ENCODE assay signal across 17 cellular contexts in the genomic region with DNA sequence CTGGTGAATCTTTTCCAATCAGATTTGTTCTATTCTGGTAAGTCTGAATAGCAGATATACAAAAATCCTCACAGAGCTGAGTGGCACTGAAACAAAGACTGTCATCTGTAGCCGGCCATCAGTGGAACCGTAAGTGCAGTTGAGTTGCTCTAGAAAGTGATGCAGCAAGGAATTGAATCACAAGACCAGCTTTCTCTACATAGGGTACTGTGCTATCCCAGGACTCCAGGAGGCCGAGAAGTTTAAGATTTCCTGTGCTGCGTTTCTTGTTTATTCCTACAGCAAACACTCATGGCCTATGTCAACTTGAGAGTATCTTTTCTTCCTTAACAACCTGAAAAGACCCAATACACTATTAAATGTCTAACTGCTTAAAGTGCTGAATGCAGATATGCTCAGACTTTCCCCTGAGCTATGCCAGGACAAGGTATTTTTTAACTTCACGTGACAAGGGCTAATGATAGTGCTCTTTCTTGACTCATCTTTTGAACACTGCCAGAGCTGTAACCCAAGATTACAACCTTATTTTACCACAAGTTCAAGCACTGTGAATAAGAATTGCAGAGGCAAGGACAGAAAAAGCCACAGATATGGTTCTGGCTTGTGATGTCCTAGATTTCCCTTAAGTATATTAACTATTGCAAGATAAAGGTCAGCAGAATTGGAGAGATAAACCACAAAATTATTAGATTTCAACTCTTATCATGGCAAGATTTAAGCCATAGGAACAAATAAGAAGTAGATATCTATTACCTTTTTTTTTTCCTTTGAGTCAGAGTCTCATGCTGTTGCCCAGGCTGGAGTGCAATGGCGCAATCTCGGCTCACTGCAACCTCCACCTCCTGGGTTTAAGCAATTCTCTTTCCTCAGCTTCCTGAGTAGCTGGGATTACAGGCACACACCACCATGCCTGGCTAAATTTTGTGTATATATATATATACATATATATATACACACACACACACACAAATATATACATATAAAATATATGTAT.
DNase-seq lines count a peak whose midpoint lies in the region; ATAC-seq and TF ChIP-seq lines count a peak whose summit lies in the region.
"Had no signal": no experiment of that assay in that cellular context is flagged by ENCODE, and none has a peak within 500 bp of the region (broad histone marks: within the 10 kb centered on the region; RNA-seq: fewer than 3 reads in every experiment).

No MANE protein-coding gene starts in this region.

- CTCF ChIA-PET in MCF 10A (lab: Yijun Ruan, JAX), result interaction anchor here (0.7 kb wide), 2 partner anchors 14 to 313 kb away, joined by 3 read pairs; no protein-coding TSS in a partner anchor

- no peak for TF ChIP-seq POLR2A in breast epithelium (IDR thresholded peaks at IDR 0.05)
- TF ChIP-seq POLR2A in uterus (IDR thresholded peaks at IDR 0.05), result no peak

- in situ Hi-C loops in astrocyte of the spinal cord (cut with HindIII; ENCODE audit: low sequenced_read_pairs), result no loop called here

- no peak for ATAC-seq in HG03095 (IDR thresholded peaks at IDR 0.05; ENCODE audit: unreplicated experiment)
- ATAC-seq: activated T-cell treated with anti-CD3 and anti-CD28 coated beads, Interleukin-2, amount 50 U/mL, for 4 hours; Right ventricle myocardium inferior had no signal

- H3K4me3 Mint-ChIP-seq in MCF 10A (ENCODE audit: unreplicated experiment), result no peak overlapping the region
- H3K4me3 Mint-ChIP-seq: activated CD4-positive, alpha-beta T cell treated with anti-CD3 and anti-CD28 coated beads, Interleukin-2, amount 10 ng/mL, durations not matched to agents 7 days and 5 days; activated T-cell treated with anti-CD3 and anti-CD28 coated beads, Interleukin-2, amount 50 U/mL, for 4 hours; neural crest cell; stimulated activated naive CD8-positive, alpha-beta T cell treated with anti-CD3 and anti-CD28 coated beads, Interleukin-15, Interleukin-2, amounts not matched to agents 100 ng/mL and 50 ng/mL, for 24 hours had no signal

- H3K27ac ChIP-seq in breast epithelium (no peak overlapping the region), hepatocyte (peak overlapping the region; percentile 50), uterus (peak overlapping the region; percentile 12 to 27)

- no peak overlapping the region for H3K4me2 ChIP-seq in hepatocyte

- H2AFZ ChIP-seq in hepatocyte, result no peak overlapping the region

- POLR2A ChIA-PET in MCF 10A (lab: Yijun Ruan, JAX), result interaction anchor here (0.6 to 2.1 kb wide), 6 partner anchors 11 to 91 kb away, joined by 3 to 6 read pairs (median 3); no protein-coding TSS in a partner anchor

- no peaks in the 10 kb centered on the region for H3K9me3 Mint-ChIP-seq in MCF 10A (ENCODE audit: unreplicated experiment)
- H3K9me3 Mint-ChIP-seq: activated T-cell treated with anti-CD3 and anti-CD28 coated beads, Interleukin-2, amount 50 U/mL, for 4 hours; neural crest cell; stimulated activated naive CD8-positive, alpha-beta T cell treated with anti-CD3 and anti-CD28 coated beads, Interleukin-15, Interleukin-2, amounts not matched to agents 100 ng/mL and 50 ng/mL, for 24 hours had no signal

- H4K20me1 ChIP-seq in hepatocyte (ENCODE audit: insufficient read depth, poor library complexity, severe bottlenecking), result no peaks in the 10 kb centered on the region

- no peaks in the 10 kb centered on the region for H3K27me3 ChIP-seq in breast epithelium
- no peaks in the 10 kb centered on the region for H3K27me3 ChIP-seq in hepatocyte
- no peaks in the 10 kb centered on the region for H3K27me3 ChIP-seq in uterus
- H3K27me3 ChIP-seq: MG63 had no signal

- H3K9me2 ChIP-seq in hepatocyte (replicated peaks; ENCODE audit: insufficient read depth), result no peaks in the 10 kb centered on the region

- H3K27me3 Mint-ChIP-seq in MCF 10A (ENCODE audit: insufficient read depth, unreplicated experiment), result no peaks in the 10 kb centered on the region
- H3K27me3 Mint-ChIP-seq: activated CD4-positive, alpha-beta T cell treated with anti-CD3 and anti-CD28 coated beads, Interleukin-2, amount 10 ng/mL, durations not matched to agents 7 days and 5 days; stimulated activated naive CD8-positive, alpha-beta T cell treated with anti-CD3 and anti-CD28 coated beads, Interleukin-15, Interleukin-2, amounts not matched to agents 100 ng/mL and 50 ng/mL, for 24 hours had no signal

- WGBS in hepatocyte (ENCODE audit: low lambda C conversion rate, missing lambda C conversion rate), result 44% methylated on average over 7 of the region's 7 CpGs

- peaks cover 26% of the 10 kb centered on the region for H3K4me1 Mint-ChIP-seq in MCF 10A (ENCODE audit: insufficient read depth, unreplicated experiment)
- H3K4me1 Mint-ChIP-seq: neural crest cell had no signal

- TF ChIP-seq CTCF in MCF 10A (IDR thresholded peaks at IDR 0.05; ENCODE audit: unreplicated experiment) (no peak), breast epithelium (IDR thresholded peaks at IDR 0.05) (no peak), astrocyte of the spinal cord (IDR thresholded peaks at IDR 0.05; ENCODE audit: low read depth, low read length) (no peak), hepatocyte (IDR thresholded peaks at IDR 0.05; ENCODE audit: poor library complexity) (no peak), uterus (IDR thresholded peaks at IDR 0.05) (no peak), GM10266 (IDR thresholded peaks at IDR 0.05; ENCODE audit: control insufficient read depth, insufficient read depth, low read depth, missing control alignments) (no peak)

- no TSS peak for BruUV-seq in MCF 10A (replicated peaks; lab: Mats Ljungman, UMichigan)

- H3K36me3 ChIP-seq in breast epithelium (no peaks in the 10 kb centered on the region), hepatocyte (replicated peaks; ENCODE audit: insufficient read depth, low read depth) (no peaks in the 10 kb centered on the region), uterus (no peaks in the 10 kb centered on the region)
- H3K36me3 ChIP-seq: MG63 had no signal

- peak; percentile 28 for DNase-seq in MCF 10A (ENCODE audit: unreplicated experiment)
- no peak for DNase-seq in breast epithelium (ENCODE audit: low spot score in 2 of 2)
- peak; percentile 68 for DNase-seq in astrocyte of the spinal cord (ENCODE audit: low read depth, low spot score)
- peak; percentile 7 for DNase-seq in hepatocyte (ENCODE audit: low spot score)
- DNase-seq in uterus, result no peak
- no peak for DNase-seq in GM19238 (ENCODE audit: insufficient read length, low spot score)
- DNase-seq in GM10266 (ENCODE audit: extremely low spot score), result no peak
- DNase-seq: activated CD4-positive, alpha-beta T cell treated with anti-CD3 and anti-CD28 coated beads, Interleukin-2, amount 10 ng/mL, durations not matched to agents 7 days and 5 days; activated T-cell treated with anti-CD3 and anti-CD28 coated beads, Interleukin-2, amount 50 U/mL, for 4 hours; anterior cingulate cortex; MG63; NCI-H2107; T-helper 9 cell had no signal

- H3K79me2 ChIP-seq in hepatocyte, result no peaks in the 10 kb centered on the region

- no peaks in the 10 kb centered on the region for H3K36me3 Mint-ChIP-seq in MCF 10A (ENCODE audit: insufficient read depth, unreplicated experiment)

- H3K9me3 ChIP-seq in breast epithelium (no peaks in the 10 kb centered on the region), hepatocyte (ENCODE audit: low read depth) (no peaks in the 10 kb centered on the region), uterus (no peaks in the 10 kb centered on the region)
- H3K9me3 ChIP-seq: MG63 had no signal

- H3K4me3 ChIP-seq in breast epithelium, result no peak overlapping the region
- no peak overlapping the region for H3K4me3 ChIP-seq in astrocyte of the spinal cord (ENCODE audit: low read depth, low read length)
- no peak overlapping the region for H3K4me3 ChIP-seq in hepatocyte
- no peak overlapping the region for H3K4me3 ChIP-seq in uterus
- H3K4me3 ChIP-seq: MG63 had no signal

- peak overlapping the region; percentile 78 for H3K27ac Mint-ChIP-seq in MCF 10A (ENCODE audit: low read depth, unreplicated experiment)
- H3K27ac Mint-ChIP-seq: activated CD4-positive, alpha-beta T cell treated with anti-CD3 and anti-CD28 coated beads, Interleukin-2, amount 10 ng/mL, durations not matched to agents 7 days and 5 days; stimulated activated naive CD8-positive, alpha-beta T cell treated with anti-CD3 and anti-CD28 coated beads, Interleukin-15, Interleukin-2, amounts not matched to agents 100 ng/mL and 50 ng/mL, for 24 hours had no signal

- H3K4me1 ChIP-seq in breast epithelium, result no peaks in the 10 kb centered on the region
- peaks cover 6% of the 10 kb centered on the region for H3K4me1 ChIP-seq in hepatocyte (ENCODE audit: insufficient read depth)
- H3K4me1 ChIP-seq in uterus, result peaks cover 0 to 4% of the 10 kb centered on the region in 2 donors

- intact Hi-C loops in MCF 10A (cut with micrococcal nuclease) (no loop called here), breast epithelium (cut with DNase I; ENCODE audit: low total_unique reads) (no loop called here), uterus (cut with DNase I; ENCODE audit: low total_unique reads) (no loop called here)

Comparison
In these comparisons a context has a peak if more than half of its experiments do, and no peak if none do; other contexts are left out.
1. DNase-seq: peak in MCF 10A (single experiment), astrocyte of the spinal cord (single experiment) and hepatocyte (single experiment); none in breast epithelium (0 of 2), uterus (0 of 2), GM19238 (single experiment) and GM10266 (single experiment).
2. H3K27ac ChIP-seq: peak in hepatocyte (single experiment) and uterus (2 of 2); none in breast epithelium (0 of 2).